Comparison of ENCODE assay signal across 2 cellular contexts in the genomic region with DNA sequence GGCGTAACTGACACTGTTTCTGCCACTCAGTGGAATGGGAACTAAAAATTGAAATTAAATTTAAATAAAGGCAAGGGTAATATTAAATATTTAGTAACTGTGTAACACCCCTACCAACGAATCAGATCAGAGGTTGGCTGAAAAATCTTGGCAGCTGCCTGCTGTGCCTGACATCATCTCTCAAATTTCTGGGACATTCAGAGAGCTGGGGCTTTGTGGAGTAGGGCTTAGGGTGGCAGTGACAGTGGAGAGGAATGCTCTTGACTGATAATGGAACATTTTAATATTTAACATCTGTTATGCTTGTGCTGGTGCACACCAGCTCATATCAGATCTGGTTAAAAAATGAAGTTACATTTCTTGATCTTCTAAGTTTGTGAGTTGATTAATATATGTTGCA.
TF ChIP-seq lines count a peak whose summit lies in the region.

No MANE protein-coding gene starts in this region.

TF ChIP-seq in IMR-90, 13 proteins besides CTCF, POLR2A, EP300 and RAD21:
- no peak for TF ChIP-seq CEBPB (IDR thresholded peaks at IDR 0.05; ENCODE audit: low read depth, low read length)
- TF ChIP-seq RCOR1 (IDR thresholded peaks at IDR 0.05; ENCODE audit: insufficient replicate concordance, low read length) = no peak
- TF ChIP-seq FOS (IDR thresholded peaks at IDR 0.05; ENCODE audit: low read depth, low read length) = no peak
- TF ChIP-seq CHD1 (IDR thresholded peaks at IDR 0.05; ENCODE audit: low read depth, low read length) = no peak
- TF ChIP-seq, protein P1, sequence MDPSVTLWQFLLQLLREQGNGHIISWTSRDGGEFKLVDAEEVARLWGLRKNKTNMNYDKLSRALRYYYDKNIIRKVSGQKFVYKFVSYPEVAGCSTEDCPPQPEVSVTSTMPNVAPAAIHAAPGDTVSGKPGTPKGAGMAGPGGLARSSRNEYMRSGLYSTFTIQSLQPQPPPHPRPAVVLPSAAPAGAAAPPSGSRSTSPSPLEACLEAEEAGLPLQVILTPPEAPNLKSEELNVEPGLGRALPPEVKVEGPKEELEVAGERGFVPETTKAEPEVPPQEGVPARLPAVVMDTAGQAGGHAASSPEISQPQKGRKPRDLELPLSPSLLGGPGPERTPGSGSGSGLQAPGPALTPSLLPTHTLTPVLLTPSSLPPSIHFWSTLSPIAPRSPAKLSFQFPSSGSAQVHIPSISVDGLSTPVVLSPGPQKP (IDR thresholded peaks at IDR 0.05; ENCODE audit: borderline replicate concordance, low read depth, low read length) = no peak
- TF ChIP-seq NFE2L2 (IDR thresholded peaks at IDR 0.05; ENCODE audit: low read depth, low read length) = no peak
- TF ChIP-seq RFX5 (IDR thresholded peaks at IDR 0.05; ENCODE audit: low read depth, low read length) = no peak
- no peak for TF ChIP-seq SMC3 (IDR thresholded peaks at IDR 0.05; ENCODE audit: low read depth, low read length)
- TF ChIP-seq BHLHE40 (IDR thresholded peaks at IDR 0.05; ENCODE audit: low read depth, low read length) = no peak
- TF ChIP-seq MAZ (IDR thresholded peaks at IDR 0.05; ENCODE audit: borderline replicate concordance, low read depth, low read length) = no peak
- no peak for TF ChIP-seq MAFK (IDR thresholded peaks at IDR 0.05; ENCODE audit: low read depth, low read length)
- TF ChIP-seq, protein P2, sequence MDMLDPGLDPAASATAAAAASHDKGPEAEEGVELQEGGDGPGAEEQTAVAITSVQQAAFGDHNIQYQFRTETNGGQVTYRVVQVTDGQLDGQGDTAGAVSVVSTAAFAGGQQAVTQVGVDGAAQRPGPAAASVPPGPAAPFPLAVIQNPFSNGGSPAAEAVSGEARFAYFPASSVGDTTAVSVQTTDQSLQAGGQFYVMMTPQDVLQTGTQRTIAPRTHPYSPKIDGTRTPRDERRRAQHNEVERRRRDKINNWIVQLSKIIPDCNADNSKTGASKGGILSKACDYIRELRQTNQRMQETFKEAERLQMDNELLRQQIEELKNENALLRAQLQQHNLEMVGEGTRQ (IDR thresholded peaks at IDR 0.05; ENCODE audit: low read depth, low read length) = no peak
- TF ChIP-seq MXI1 (IDR thresholded peaks at IDR 0.05; ENCODE audit: borderline replicate concordance, low read depth, low read length) = no peak

TF ChIP-seq in WTC11, 78 proteins besides CTCF, POLR2A, EP300 and RAD21:
- TF ChIP-seq, protein P3, sequence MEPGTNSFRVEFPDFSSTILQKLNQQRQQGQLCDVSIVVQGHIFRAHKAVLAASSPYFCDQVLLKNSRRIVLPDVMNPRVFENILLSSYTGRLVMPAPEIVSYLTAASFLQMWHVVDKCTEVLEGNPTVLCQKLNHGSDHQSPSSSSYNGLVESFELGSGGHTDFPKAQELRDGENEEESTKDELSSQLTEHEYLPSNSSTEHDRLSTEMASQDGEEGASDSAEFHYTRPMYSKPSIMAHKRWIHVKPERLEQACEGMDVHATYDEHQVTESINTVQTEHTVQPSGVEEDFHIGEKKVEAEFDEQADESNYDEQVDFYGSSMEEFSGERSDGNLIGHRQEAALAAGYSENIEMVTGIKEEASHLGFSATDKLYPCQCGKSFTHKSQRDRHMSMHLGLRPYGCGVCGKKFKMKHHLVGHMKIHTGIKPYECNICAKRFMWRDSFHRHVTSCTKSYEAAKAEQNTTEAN (CRISPR knock-in tag; IDR thresholded peaks at IDR 0.05) = no peak
- TF ChIP-seq ZNF317 (CRISPR knock-in tag; IDR thresholded peaks at IDR 0.05; ENCODE audit: borderline replicate concordance, low read depth) (no peak), SMAD3 (CRISPR knock-in tag; IDR thresholded peaks at IDR 0.05; ENCODE audit: borderline replicate concordance) (no peak), ESRRA (CRISPR knock-in tag; IDR thresholded peaks at IDR 0.05; ENCODE audit: borderline replicate concordance) (no peak), ZNF671 (CRISPR knock-in tag; IDR thresholded peaks at IDR 0.05) (no peak), TEAD4 (CRISPR knock-in tag; IDR thresholded peaks at IDR 0.05) (no peak), JUN (CRISPR knock-in tag; IDR thresholded peaks at IDR 0.05) (no peak)
- TF ChIP-seq, protein P4, sequence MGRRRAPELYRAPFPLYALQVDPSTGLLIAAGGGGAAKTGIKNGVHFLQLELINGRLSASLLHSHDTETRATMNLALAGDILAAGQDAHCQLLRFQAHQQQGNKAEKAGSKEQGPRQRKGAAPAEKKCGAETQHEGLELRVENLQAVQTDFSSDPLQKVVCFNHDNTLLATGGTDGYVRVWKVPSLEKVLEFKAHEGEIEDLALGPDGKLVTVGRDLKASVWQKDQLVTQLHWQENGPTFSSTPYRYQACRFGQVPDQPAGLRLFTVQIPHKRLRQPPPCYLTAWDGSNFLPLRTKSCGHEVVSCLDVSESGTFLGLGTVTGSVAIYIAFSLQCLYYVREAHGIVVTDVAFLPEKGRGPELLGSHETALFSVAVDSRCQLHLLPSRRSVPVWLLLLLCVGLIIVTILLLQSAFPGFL (CRISPR knock-in tag; IDR thresholded peaks at IDR 0.05; ENCODE audit: borderline replicate concordance) = no peak
- TF ChIP-seq, protein P5, sequence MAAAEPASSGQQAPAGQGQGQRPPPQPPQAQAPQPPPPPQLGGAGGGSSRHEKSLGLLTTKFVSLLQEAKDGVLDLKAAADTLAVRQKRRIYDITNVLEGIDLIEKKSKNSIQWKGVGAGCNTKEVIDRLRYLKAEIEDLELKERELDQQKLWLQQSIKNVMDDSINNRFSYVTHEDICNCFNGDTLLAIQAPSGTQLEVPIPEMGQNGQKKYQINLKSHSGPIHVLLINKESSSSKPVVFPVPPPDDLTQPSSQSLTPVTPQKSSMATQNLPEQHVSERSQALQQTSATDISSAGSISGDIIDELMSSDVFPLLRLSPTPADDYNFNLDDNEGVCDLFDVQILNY (CRISPR knock-in tag; IDR thresholded peaks at IDR 0.05) = no peak
- TF ChIP-seq, protein P6, sequence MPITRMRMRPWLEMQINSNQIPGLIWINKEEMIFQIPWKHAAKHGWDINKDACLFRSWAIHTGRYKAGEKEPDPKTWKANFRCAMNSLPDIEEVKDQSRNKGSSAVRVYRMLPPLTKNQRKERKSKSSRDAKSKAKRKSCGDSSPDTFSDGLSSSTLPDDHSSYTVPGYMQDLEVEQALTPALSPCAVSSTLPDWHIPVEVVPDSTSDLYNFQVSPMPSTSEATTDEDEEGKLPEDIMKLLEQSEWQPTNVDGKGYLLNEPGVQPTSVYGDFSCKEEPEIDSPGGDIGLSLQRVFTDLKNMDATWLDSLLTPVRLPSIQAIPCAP (CRISPR knock-in tag; IDR thresholded peaks at IDR 0.05) = no peak
- TF ChIP-seq, protein P7, sequence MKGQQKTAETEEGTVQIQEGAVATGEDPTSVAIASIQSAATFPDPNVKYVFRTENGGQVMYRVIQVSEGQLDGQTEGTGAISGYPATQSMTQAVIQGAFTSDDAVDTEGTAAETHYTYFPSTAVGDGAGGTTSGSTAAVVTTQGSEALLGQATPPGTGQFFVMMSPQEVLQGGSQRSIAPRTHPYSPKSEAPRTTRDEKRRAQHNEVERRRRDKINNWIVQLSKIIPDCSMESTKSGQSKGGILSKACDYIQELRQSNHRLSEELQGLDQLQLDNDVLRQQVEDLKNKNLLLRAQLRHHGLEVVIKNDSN (CRISPR knock-in tag; IDR thresholded peaks at IDR 0.05) = no peak
- TF ChIP-seq, protein P8, sequence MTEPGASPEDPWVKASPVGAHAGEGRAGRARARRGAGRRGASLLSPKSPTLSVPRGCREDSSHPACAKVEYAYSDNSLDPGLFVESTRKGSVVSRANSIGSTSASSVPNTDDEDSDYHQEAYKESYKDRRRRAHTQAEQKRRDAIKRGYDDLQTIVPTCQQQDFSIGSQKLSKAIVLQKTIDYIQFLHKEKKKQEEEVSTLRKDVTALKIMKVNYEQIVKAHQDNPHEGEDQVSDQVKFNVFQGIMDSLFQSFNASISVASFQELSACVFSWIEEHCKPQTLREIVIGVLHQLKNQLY (CRISPR knock-in tag; IDR thresholded peaks at IDR 0.05) = no peak
